Comparison of ENCODE assay signal across 8 cellular contexts in the genomic region with DNA sequence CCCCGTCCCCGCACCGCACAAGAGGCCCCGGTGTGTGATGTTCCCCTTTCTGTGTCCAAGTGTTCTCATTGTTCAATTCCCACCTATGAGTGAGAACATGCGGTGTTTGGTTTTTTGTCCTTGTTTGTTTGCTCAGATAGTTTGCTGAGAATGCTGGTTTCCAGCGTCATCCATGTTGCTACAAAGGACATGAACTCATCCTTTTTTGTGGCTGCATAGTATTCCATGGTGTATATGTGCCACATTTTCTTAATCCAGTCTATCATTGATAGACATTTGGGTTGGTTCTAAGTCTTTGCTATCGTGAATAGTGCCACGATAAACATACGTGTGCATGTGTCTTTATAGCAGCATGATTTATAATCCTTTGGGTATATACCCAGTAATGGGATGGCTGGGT. TPM values are rescaled to one million over a fixed set of nuclear protein-coding genes. Genes with fewer than 3 reads are reported as not detected.
"Had no signal": no experiment of that assay in that cellular context is flagged by ENCODE, and none has a peak within 500 bp of the region (broad histone marks: within the 10 kb centered on the region; RNA-seq: fewer than 3 reads in every experiment).

No MANE protein-coding gene starts in this region.

RNA-seq across cellular contexts. Expression of gene TMC7, which starts 8.0 kb away (rescaled TPM):
- total RNA-seq: activated naive CD4-positive, alpha-beta T cell treated with anti-CD3 and anti-CD28 coated beads for 36 hours; activated naive CD4-positive, alpha-beta T cell treated with anti-CD3 and anti-CD28 coated beads, Interleukin-2, amount 50 U/mL, for 72 hours; activated naive CD8-positive, alpha-beta T cell treated with anti-CD3 and anti-CD28 coated beads for 36 hours; activated naive CD8-positive, alpha-beta T cell treated with anti-CD3 and anti-CD28 coated beads, Interleukin-2, amount 10 ng/mL, durations not matched to agents 7 days and 5 days; activated T-cell treated with anti-CD3 and anti-CD28 coated beads, Interleukin-2, amount 50 U/mL, for 4 hours; activated T-helper 1 cell treated with anti-CD3 and anti-CD28 coated beads, Interleukin-12 subunit alpha, Interleukin-12 subunit beta, Interleukin-2, Interleukin-4 antibody, amounts not matched to agents 30 ng/mL and 10 ng/mL and 1 ng/mL, durations not matched to agents 14 hours and 24 hours and 36 hours; activated T-helper 17 cell treated with anti-CD3 and anti-CD28 coated beads, Interleukin-2, amount 50 U/mL, for 72 hours; activated T-helper 2 cell treated with anti-CD3 and anti-CD28 coated beads, Interferon-gamma antibody, Interleukin-2, Interleukin-4, amounts not matched to agents 10 μg/mL and 5 μg/mL and 100 μg/mL, durations not matched to agents 14 hours and 24 hours and 36 hours had no signal
